In genomic region chr5:180120221-180121101, GRCh38 we compare ENCODE assay signal across 28 cellular contexts. TPM values are rescaled to one million over a fixed set of nuclear protein-coding genes. Genes with fewer than 3 reads are reported as not detected.
DNase-seq lines count a peak whose midpoint lies in the region; ATAC-seq, FAIRE-seq and TF ChIP-seq lines count a peak whose summit lies in the region.
"Had no signal": no experiment of that assay in that cellular context is flagged by ENCODE, and none has a peak within 500 bp of the region (broad histone marks: within the 10 kb centered on the region; RNA-seq: fewer than 3 reads in every experiment).

No MANE protein-coding gene starts in this region.

- peak overlapping the region; percentile 43 for H2AFZ ChIP-seq in IMR-90 (replicated peaks; ENCODE audit: low read length, poor library complexity)

- ATAC-seq in IMR-90 (ENCODE audit: low read depth) (no peak), pancreas (peak in 2 of 4 donors; percentile 54 to 59)
- ATAC-seq: activated T-cell treated with anti-CD3 and anti-CD28 coated beads, Interleukin-2, amount 50 U/mL, for 4 hours; K562; left colon; Panc1 had no signal

- no peak overlapping the region for H4K5ac ChIP-seq in IMR-90 (ENCODE audit: low read depth, low read length)

- H3K9ac ChIP-seq in IMR-90 (ENCODE audit: low read depth, low read length) (no peak overlapping the region), kidney (ENCODE audit: low read length in 2 of 2) (no peak overlapping the region)

- FAIRE-seq in kidney (lab: Jason Lieb, UNC), result no peak
- no peak for FAIRE-seq in pancreas (lab: Jason Lieb, UNC)
- FAIRE-seq: K562, TTC549 had no signal

- H3K36me3 ChIP-seq in IMR-90 (ENCODE audit: control insufficient read depth, insufficient read depth, low read length) (no peaks in the 10 kb centered on the region), kidney (ENCODE audit: control insufficient read depth in 1 of 2, insufficient read depth in 2 of 2, low read length in 2 of 2) (no peaks in the 10 kb centered on the region), pancreas (no peaks in the 10 kb centered on the region), SJCRH30 (no peaks in the 10 kb centered on the region)
- H3K36me3 ChIP-seq: SJSA1 had no signal

- peak; percentile 16 for DNase-seq in activated CD4-positive, CD25-positive, alpha-beta regulatory T cell treated with anti-CD3 and anti-CD28 coated beads, Interleukin-2, amount 50 U/mL, for 72 hours
- DNase-seq in activated CD4-positive, CD25-positive, alpha-beta regulatory T cell (lab: John Stamatoyannopoulos, UW), result no peak
- no peak for DNase-seq in IMR-90
- DNase-seq in kidney, result peak; percentile 64
- DNase-seq in pancreas, result peak in 5 of 6 donors; percentile 16 to 76 (median 51)
- no peak for DNase-seq in SJCRH30
- no peak for DNase-seq in NK-92 (lab: John Stamatoyannopoulos, UW; ENCODE audit: unreplicated experiment)
- no peak for DNase-seq in activated CD4-positive, alpha-beta T cell treated with anti-CD3 and anti-CD28 coated beads for 4 hours
- DNase-seq: activated CD4-positive, alpha-beta T cell treated with anti-CD3 and anti-CD28 coated beads for 1 hour; activated naive CD4-positive, alpha-beta T cell treated with anti-CD3 and anti-CD28 coated beads, Interleukin-2, amount 50 U/mL, for 16 hours; activated T-cell treated with anti-CD3 and anti-CD28 coated beads, Interleukin-2, amount 50 U/mL, for 4 hours; AML-193; anterior cingulate cortex; CD8-positive, alpha-beta memory T cell; DMS153; GDM1; left colon; midbrain; NCI-H1436; NCI-H2107; NCI-H510A treated with DMSO at 0.1 percent for 48 hours; stimulated activated CD8-positive, alpha-beta memory T cell treated with anti-CD3 and anti-CD28 coated beads, Interleukin-4, amount 100 ng/mL, for 48 hours; T-helper 1 cell had no signal

- no peak overlapping the region for H3K14ac ChIP-seq in IMR-90 (replicated peaks; ENCODE audit: low read depth, low read length)

- no peaks in the 10 kb centered on the region for H4K20me1 ChIP-seq in IMR-90 (ENCODE audit: insufficient read depth, low read length)

- POLR2A ChIA-PET in IMR-90 (lab: Charles Lee; ENCODE audit: unreplicated experiment), result no interaction called here

- intact Hi-C loops in IMR-90 (cut with micrococcal nuclease) (no loop called here), kidney (cut with DNase I) (no loop called here), pancreas (cut with DNase I) (no loop called here)

- H3K23ac ChIP-seq in IMR-90 (ENCODE audit: low read depth, low read length), result no peak overlapping the region

- H2AK5ac ChIP-seq in IMR-90 (ENCODE audit: low read depth, low read length), result no peak overlapping the region

- no peak overlapping the region for H2BK15ac ChIP-seq in IMR-90 (ENCODE audit: low read depth, low read length)

- no peak overlapping the region for H3K4me3 ChIP-seq in IMR-90 (ENCODE audit: insufficient read depth, low read depth, low read length)
- no peak overlapping the region for H3K4me3 ChIP-seq in kidney (ENCODE audit: low read length in 2 of 2)
- no peak overlapping the region for H3K4me3 ChIP-seq in pancreas
- no peak overlapping the region for H3K4me3 ChIP-seq in SJCRH30
- H3K4me3 ChIP-seq: K562, SJSA1 had no signal

- H3K4me1 ChIP-seq in IMR-90 (ENCODE audit: control insufficient read depth, insufficient read depth, low read length), result no peaks in the 10 kb centered on the region
- no peaks in the 10 kb centered on the region for H3K4me1 ChIP-seq in kidney (ENCODE audit: control insufficient read depth in 1 of 2, insufficient read depth in 1 of 2, low read depth in 1 of 2, low read length in 2 of 2)
- no peaks in the 10 kb centered on the region for H3K4me1 ChIP-seq in pancreas
- H3K4me1 ChIP-seq in SJCRH30, result no peaks in the 10 kb centered on the region
- H3K4me1 ChIP-seq: SJSA1 had no signal

- no peak overlapping the region for H4K8ac ChIP-seq in IMR-90 (ENCODE audit: low read depth in 2 of 2, low read length in 2 of 2)

- H2BK20ac ChIP-seq in IMR-90 (ENCODE audit: low read depth, low read length), result no peak overlapping the region

- TF ChIP-seq RAD21 in IMR-90 (IDR thresholded peaks at IDR 0.05; ENCODE audit: low read length), result no peak

- H2BK5ac ChIP-seq in IMR-90 (ENCODE audit: low read depth, low read length, poor library complexity, severe bottlenecking), result no peak overlapping the region

- BruUV-seq in IMR-90 (replicated peaks; lab: Mats Ljungman, UMichigan), result no TSS peak

- H3K9me1 ChIP-seq in IMR-90 (ENCODE audit: insufficient read depth, low read length), result no peaks in the 10 kb centered on the region

- no peak for TF ChIP-seq POLR2A in IMR-90 (IDR thresholded peaks at IDR 0.05; ENCODE audit: low read depth, low read length)

- H3K79me1 ChIP-seq in IMR-90 (ENCODE audit: low read depth in 1 of 2, low read length in 2 of 2), result no peaks in the 10 kb centered on the region

- CTCF ChIA-PET in IMR-90 (lab: Yijun Ruan, JAX), result no interaction called here

- H3K27ac ChIP-seq in IMR-90 (ENCODE audit: insufficient read depth, low read length) (no peak overlapping the region), kidney (ENCODE audit: low read depth in 2 of 2, low read length in 2 of 2) (no peak overlapping the region), pancreas (no peak overlapping the region), SJCRH30 (no peak overlapping the region)
- H3K27ac ChIP-seq: 22Rv1, SJSA1 had no signal

- in situ Hi-C loops in IMR-90 (cut with MboI; ENCODE audit: low sequenced_read_pairs), result no loop called here

- no peak overlapping the region for H4K91ac ChIP-seq in IMR-90 (ENCODE audit: insufficient read depth, low read depth, low read length)

- WGBS in IMR-90 (ENCODE audit: extremely low coverage in 2 of 2, insufficient read length in 1 of 2), 2 experiments, result 68% methylated on average over 13 of the region's 28 CpGs; no CpG with 5 or more reads in 1 of the 2 experiments
- WGBS in pancreas, 2 donors, result 58% methylated on average over 28 of the region's 28 CpGs

- H3K27me3 ChIP-seq in IMR-90 (ENCODE audit: control insufficient read depth, insufficient read depth, low read length) (peaks cover 8% of the 10 kb centered on the region), pancreas (no peaks in the 10 kb centered on the region), SJCRH30 (peaks cover 6% of the 10 kb centered on the region; the same call in 1 of the 2 replicates)

- no peak overlapping the region for H2AK9ac ChIP-seq in IMR-90 (replicated peaks; ENCODE audit: low read depth, low read length, poor library complexity)

- H3K4me2 ChIP-seq in IMR-90 (ENCODE audit: low read depth, low read length), result no peak overlapping the region

- H3K4ac ChIP-seq in IMR-90 (ENCODE audit: low read depth, low read length), result no peak overlapping the region

- no peak overlapping the region for H3K18ac ChIP-seq in IMR-90 (ENCODE audit: low read depth, low read length)

- no peak overlapping the region for H3K56ac ChIP-seq in IMR-90 (ENCODE audit: extremely low read depth, insufficient read depth, low read length)

- no peak overlapping the region for H2BK120ac ChIP-seq in IMR-90 (ENCODE audit: low read depth, low read length)

- TF ChIP-seq CTCF in IMR-90 (conservative IDR thresholded peaks at IDR 0.05; ENCODE audit: low read depth, low read length), result no peak
- TF ChIP-seq CTCF in kidney (IDR thresholded peaks at IDR 0.05; ENCODE audit: borderline replicate concordance, extremely low read depth, insufficient read depth), result no peak
- no peak for TF ChIP-seq CTCF in pancreas (IDR thresholded peaks at IDR 0.05)

- no peaks in the 10 kb centered on the region for H3K9me3 ChIP-seq in IMR-90 (ENCODE audit: control insufficient read depth, insufficient read depth, low read length)
- no peaks in the 10 kb centered on the region for H3K9me3 ChIP-seq in kidney (ENCODE audit: control insufficient read depth in 1 of 2, low read length in 2 of 2)
- no peaks in the 10 kb centered on the region for H3K9me3 ChIP-seq in pancreas
- H3K9me3 ChIP-seq in SJCRH30 (replicated peaks), result no peaks in the 10 kb centered on the region
- H3K9me3 ChIP-seq: SJSA1 had no signal

- dilution Hi-C loops in IMR-90 (cut with HindIII; ENCODE audit: low sequenced_read_pairs, unreplicated experiment), result no loop called here

TF ChIP-seq in IMR-90, 13 proteins besides CTCF, POLR2A, EP300 and RAD21:
- TF ChIP-seq MAZ (IDR thresholded peaks at IDR 0.05; ENCODE audit: borderline replicate concordance, low read depth, low read length), result no peak

RNA-seq across cellular contexts. Expression of gene RNF130, which starts 48.9 kb away (rescaled TPM):
- total RNA-seq in IMR-90 (2012; rRNA removed), result 12.5 and 12.9 TPM in 2 replicates
- 18.5 and 21.7 TPM in 2 replicates for polyA plus RNA-seq in IMR-90 (2012; rRNA removed)
- polyA plus RNA-seq in IMR-90 (2012; cell fraction: cytosol; rRNA removed), result 13.6 and 14.2 TPM in 2 replicates
- 6.1 and 22.1 TPM in 2 replicates for polyA plus RNA-seq in IMR-90 (2012; cell fraction: nucleus; rRNA removed; ENCODE audit: low replicate concordance)
- total RNA-seq in kidney, result 73.9 TPM
- polyA plus RNA-seq in kidney (ENCODE audit: insufficient read depth, low read depth, low replicate concordance), result 88.1 TPM
- 10 to 100 TPM; 30.4 to 57.8 (median 37.8) TPM for total RNA-seq in pancreas
- 10 to 100 TPM; 21.4 to 43.7 TPM for polyA plus RNA-seq in pancreas
- total RNA-seq in SJCRH30 (2014; rRNA removed; shearing (Covaris generic)), result 34.5 and 34.9 TPM in 2 replicates

Comparison
In these comparisons a context has a peak if more than half of its experiments do, and no peak if none do; other contexts are left out.
1. DNase-seq: peak in activated CD4-positive, CD25-positive, alpha-beta regulatory T cell treated with anti-CD3 and anti-CD28 coated beads, Interleukin-2, amount 50 U/mL, for 72 hours (single experiment), kidney (single experiment) and pancreas (5 of 6); none in activated CD4-positive, CD25-positive, alpha-beta regulatory T cell (0 of 4), IMR-90 (single experiment), SJCRH30 (0 of 2), NK-92 (single experiment) and activated CD4-positive, alpha-beta T cell treated with anti-CD3 and anti-CD28 coated beads for 4 hours (0 of 2).